Comparison of ENCODE assay signal across 14 cellular contexts in genomic region chr6:148657053-148657452, GRCh38.
A peak's percentile ranks its signal among the peaks of the same experiment; 100 is the strongest.
DNase-seq lines count a peak whose midpoint lies in the region; ATAC-seq, FAIRE-seq and TF ChIP-seq lines count a peak whose summit lies in the region.
"Had no signal": no experiment of that assay in that cellular context is flagged by ENCODE, and none has a peak within 500 bp of the region (broad histone marks: within the 10 kb centered on the region; RNA-seq: fewer than 3 reads in every experiment).

No MANE protein-coding gene starts in this region.

- ATAC-seq in HG03460 (IDR thresholded peaks at IDR 0.05; ENCODE audit: unreplicated experiment): no peak
- ATAC-seq: activated CD4-positive, alpha-beta T cell treated with anti-CD3 and anti-CD28 coated beads for 36 hours; CD8-positive, alpha-beta T cell had no signal

- no peak overlapping the region for H2BK5ac ChIP-seq in mesenchymal stem cell (ENCODE audit: low read depth, low read length, poor library complexity, severe bottlenecking)

- H2BK120ac ChIP-seq in mesenchymal stem cell (ENCODE audit: low read depth, low read length): no peak overlapping the region

- H2BK12ac ChIP-seq in mesenchymal stem cell (ENCODE audit: low read length in 2 of 2): no peak overlapping the region

- H3K36me3 Mint-ChIP-seq in activated naive CD4-positive, alpha-beta T cell treated with anti-CD3 and anti-CD28 coated beads, Interleukin-2, amount 10 ng/mL, durations not matched to agents 7 days and 5 days: no peaks in the 10 kb centered on the region
- H3K36me3 Mint-ChIP-seq: CD8-positive, alpha-beta T cell had no signal

- TF ChIP-seq CTCF in cardiac fibroblast (IDR thresholded peaks at IDR 0.05; ENCODE audit: low read depth, low read length): no peak

- no peak for FAIRE-seq in RCC 7860 (lab: Jason Lieb, UNC)

- no peak overlapping the region for H3K4me3 Mint-ChIP-seq in activated naive CD4-positive, alpha-beta T cell treated with anti-CD3 and anti-CD28 coated beads, Interleukin-2, amount 10 ng/mL, durations not matched to agents 7 days and 5 days
- H3K4me3 Mint-ChIP-seq: activated CD4-positive, alpha-beta T cell treated with anti-CD3 and anti-CD28 coated beads for 36 hours; activated naive CD8-positive, alpha-beta T cell treated with anti-CD3 and anti-CD28 coated beads, Interleukin-2, amount 10 ng/mL, durations not matched to agents 7 days and 5 days; CD8-positive, alpha-beta T cell; mesothelial cell of epicardium had no signal

- no peak overlapping the region for H2BK15ac ChIP-seq in mesenchymal stem cell (ENCODE audit: low read depth, poor library complexity, severe bottlenecking)

- H3K27me3 ChIP-seq in mesenchymal stem cell (ENCODE audit: control insufficient read depth in 1 of 2, insufficient read depth in 1 of 2, low read length in 2 of 2): no peaks in the 10 kb centered on the region

- H3K9me3 Mint-ChIP-seq in activated naive CD4-positive, alpha-beta T cell treated with anti-CD3 and anti-CD28 coated beads, Interleukin-2, amount 10 ng/mL, durations not matched to agents 7 days and 5 days: peaks cover 10% of the 10 kb centered on the region

- H3K4me1 Mint-ChIP-seq in activated naive CD4-positive, alpha-beta T cell treated with anti-CD3 and anti-CD28 coated beads, Interleukin-2, amount 10 ng/mL, durations not matched to agents 7 days and 5 days: no peaks in the 10 kb centered on the region
- H3K4me1 Mint-ChIP-seq: activated CD4-positive, alpha-beta T cell treated with anti-CD3 and anti-CD28 coated beads for 36 hours; activated naive CD8-positive, alpha-beta T cell treated with anti-CD3 and anti-CD28 coated beads, Interleukin-2, amount 10 ng/mL, durations not matched to agents 7 days and 5 days; mesothelial cell of epicardium had no signal

- CTCF ChIA-PET in activated naive CD4-positive, alpha-beta T cell treated with anti-CD3 and anti-CD28 coated beads, Interleukin-2, amount 10 ng/mL, durations not matched to agents 7 days and 5 days (lab: Charles Lee): no interaction called here

- H4K8ac ChIP-seq in mesenchymal stem cell (ENCODE audit: low read length): no peak overlapping the region

- no peaks in the 10 kb centered on the region for H3K36me3 ChIP-seq in mesenchymal stem cell (ENCODE audit: control insufficient read depth in 1 of 2, insufficient read depth in 2 of 2, low read depth in 1 of 2, low read length in 2 of 2)

- H3K18ac ChIP-seq in mesenchymal stem cell (ENCODE audit: low read depth in 1 of 2, low read length in 2 of 2): no peak overlapping the region

- H3K9me3 ChIP-seq in mesenchymal stem cell (ENCODE audit: control insufficient read depth, low read length): peaks cover 27% of the 10 kb centered on the region

- no peak overlapping the region for H3K4ac ChIP-seq in mesenchymal stem cell (ENCODE audit: low read depth in 1 of 2, low read length in 2 of 2)

- H3K27me3 Mint-ChIP-seq in activated naive CD4-positive, alpha-beta T cell treated with anti-CD3 and anti-CD28 coated beads, Interleukin-2, amount 10 ng/mL, durations not matched to agents 7 days and 5 days: no peaks in the 10 kb centered on the region

- H2AFZ ChIP-seq in mesenchymal stem cell (ENCODE audit: low read depth, low read length): no peak overlapping the region

- peak overlapping the region; percentile 32 for H3K9ac ChIP-seq in mesenchymal stem cell (ENCODE audit: low read length)

- no peaks in the 10 kb centered on the region for H3K4me1 ChIP-seq in mesenchymal stem cell (ENCODE audit: control insufficient read depth, insufficient read depth, low read depth, low read length)

- H3K27ac ChIP-seq in mesenchymal stem cell (ENCODE audit: low read length, poor library complexity, severe bottlenecking): no peak overlapping the region

- no peak overlapping the region for H4K91ac ChIP-seq in mesenchymal stem cell (ENCODE audit: low read length)

- no peak overlapping the region for H2AK5ac ChIP-seq in mesenchymal stem cell (ENCODE audit: low read length, severe bottlenecking)

- no peak overlapping the region for H3K14ac ChIP-seq in mesenchymal stem cell (ENCODE audit: low read length in 2 of 2)

- DNase-seq in Ammon's horn (ENCODE audit: low spot score) (peak; percentile 35), Kasumi-1 (lab: John Stamatoyannopoulos, UW) (peak; percentile 60 to 65), cardiac fibroblast (ENCODE audit: low read depth in 2 of 2) (peak; percentile 95 to 97), mesenchymal stem cell (peak; percentile 92), RCC 7860 (ENCODE audit: low spot score) (no peak)
- DNase-seq in activated naive CD4-positive, alpha-beta T cell treated with anti-CD3 and anti-CD28 coated beads, Interleukin-2, amount 50 U/mL, for 16 hours: no peak
- DNase-seq in activated naive CD4-positive, alpha-beta T cell treated with anti-CD3 and anti-CD28 coated beads, Interleukin-2, amount 10 ng/mL, durations not matched to agents 7 days and 5 days: no peak
- DNase-seq: activated CD4-positive, alpha-beta T cell treated with anti-CD3 and anti-CD28 coated beads for 36 hours; activated naive CD8-positive, alpha-beta T cell treated with anti-CD3 and anti-CD28 coated beads, Interleukin-2, amount 10 ng/mL, durations not matched to agents 7 days and 5 days; CD8-positive, alpha-beta T cell; NCI-H1417; stimulated activated naive CD4-positive, alpha-beta T cell treated with Interleukin-2 at 50 U/mL for 16 hours had no signal

- WGBS in mesenchymal stem cell: 88% methylated on average over 4 of the region's 4 CpGs

- H3K27ac Mint-ChIP-seq in activated naive CD4-positive, alpha-beta T cell treated with anti-CD3 and anti-CD28 coated beads, Interleukin-2, amount 10 ng/mL, durations not matched to agents 7 days and 5 days: no peak overlapping the region
- H3K27ac Mint-ChIP-seq: activated CD4-positive, alpha-beta T cell treated with anti-CD3 and anti-CD28 coated beads for 36 hours; activated naive CD8-positive, alpha-beta T cell treated with anti-CD3 and anti-CD28 coated beads, Interleukin-2, amount 10 ng/mL, durations not matched to agents 7 days and 5 days; CD8-positive, alpha-beta T cell; mesothelial cell of epicardium had no signal

- no peaks in the 10 kb centered on the region for H3K79me1 ChIP-seq in mesenchymal stem cell (replicated peaks; ENCODE audit: low read length, poor library complexity, severe bottlenecking)

- H3K4me3 ChIP-seq in cardiac fibroblast (replicated peaks in 1 of 2; ENCODE audit: low read depth in 2 of 2, low read length in 2 of 2) (no peak overlapping the region), mesenchymal stem cell (ENCODE audit: insufficient read depth in 1 of 2, low read depth in 1 of 2, low read length in 2 of 2) (no peak overlapping the region)

- H3K4me2 ChIP-seq in mesenchymal stem cell (ENCODE audit: low read length, poor library complexity, severe bottlenecking): no peak overlapping the region

- H3K23ac ChIP-seq in mesenchymal stem cell (ENCODE audit: low read length in 2 of 2): no peak overlapping the region

Comparison
In these comparisons a context has a peak if more than half of its experiments do, and no peak if none do; other contexts are left out.
1. DNase-seq: peak in Ammon's horn (single experiment), Kasumi-1 (2 of 2), cardiac fibroblast (2 of 2) and mesenchymal stem cell (single experiment); none in RCC 7860 (single experiment), activated naive CD4-positive, alpha-beta T cell treated with anti-CD3 and anti-CD28 coated beads, Interleukin-2, amount 50 U/mL, for 16 hours (single experiment) and activated naive CD4-positive, alpha-beta T cell treated with anti-CD3 and anti-CD28 coated beads, Interleukin-2, amount 10 ng/mL, durations not matched to agents 7 days and 5 days (single experiment).